ENCODE assay signal across 8 cellular contexts in genomic region chr5:130836729-130837660, GRCh38.
DNase-seq lines count a peak whose midpoint lies in the region; ATAC-seq and TF ChIP-seq lines count a peak whose summit lies in the region.

No MANE protein-coding gene starts in this region.

- no peaks in the 10 kb centered on the region for H3K36me3 ChIP-seq in adipocyte (ENCODE audit: control insufficient read depth, insufficient read depth, low read length, severe bottlenecking)

- no peaks in the 10 kb centered on the region for H3K9me3 ChIP-seq in adipocyte (ENCODE audit: control insufficient read depth, low read length)

- no peaks in the 10 kb centered on the region for H3K27me3 Mint-ChIP-seq in CD14-positive monocyte (ENCODE audit: low read depth in 3 of 3)
- H3K27me3 Mint-ChIP-seq in memory B cell, result peaks cover 6% of the 10 kb centered on the region

- H3K9ac ChIP-seq in adipocyte (ENCODE audit: low read length), result peak overlapping the region; percentile 5

- H3K27ac Mint-ChIP-seq in CD14-positive monocyte (peak overlapping the region in 1 of 7 donors; percentile 51), memory B cell (peak overlapping the region; percentile 56)

- TF ChIP-seq CTCF in CD14-positive monocyte (IDR thresholded peaks at IDR 0.05), result no peak

- H3K36me3 Mint-ChIP-seq in CD14-positive monocyte (no peaks in the 10 kb centered on the region), memory B cell (peaks cover 2% of the 10 kb centered on the region)

- DNase-seq in CD14-positive monocyte (ENCODE audit: low spot score) (no peak), adipocyte (ENCODE audit: low read depth) (peak; percentile 53), memory B cell (ENCODE audit: low spot score in 2 of 2) (no peak), hepatic stellate cell (ENCODE audit: low spot score) (no peak), NCI-H446 (lab: John Stamatoyannopoulos, UW) (no peak)
- DNase-seq in effector CD4-positive, alpha-beta T cell, result no peak

- H3K27me3 ChIP-seq in adipocyte (replicated peaks; ENCODE audit: control insufficient read depth, insufficient read depth, low read length), result no peaks in the 10 kb centered on the region

- H3K4me3 Mint-ChIP-seq in CD14-positive monocyte (peak overlapping the region; percentile 56 to 90), memory B cell (peak overlapping the region; percentile 83)

- H3K4me1 Mint-ChIP-seq in CD14-positive monocyte (peaks cover 9% of the 10 kb centered on the region), memory B cell (peaks cover 5% of the 10 kb centered on the region)

- peaks cover 0 to 6% (median 2%) of the 10 kb centered on the region in 7 donors for H3K9me3 Mint-ChIP-seq in CD14-positive monocyte
- H3K9me3 Mint-ChIP-seq in memory B cell, result peaks cover 9% of the 10 kb centered on the region

- H3K4me3 ChIP-seq in adipocyte (ENCODE audit: low read length), result peak overlapping the region; percentile 76

- ATAC-seq in GM19395 (IDR thresholded peaks at IDR 0.05; ENCODE audit: unreplicated experiment) (peak; percentile 90), HG03558 (IDR thresholded peaks at IDR 0.05; ENCODE audit: extremely low read depth, unreplicated experiment) (peak; percentile 54), memory B cell (ENCODE audit: low read depth) (no peak)

- peaks cover 5% of the 10 kb centered on the region for H3K4me1 ChIP-seq in adipocyte (ENCODE audit: control insufficient read depth, insufficient read depth, low read length)

- intact Hi-C loops in CD14-positive monocyte (cut with micrococcal nuclease), result no loop called here
